In the genomic region with DNA sequence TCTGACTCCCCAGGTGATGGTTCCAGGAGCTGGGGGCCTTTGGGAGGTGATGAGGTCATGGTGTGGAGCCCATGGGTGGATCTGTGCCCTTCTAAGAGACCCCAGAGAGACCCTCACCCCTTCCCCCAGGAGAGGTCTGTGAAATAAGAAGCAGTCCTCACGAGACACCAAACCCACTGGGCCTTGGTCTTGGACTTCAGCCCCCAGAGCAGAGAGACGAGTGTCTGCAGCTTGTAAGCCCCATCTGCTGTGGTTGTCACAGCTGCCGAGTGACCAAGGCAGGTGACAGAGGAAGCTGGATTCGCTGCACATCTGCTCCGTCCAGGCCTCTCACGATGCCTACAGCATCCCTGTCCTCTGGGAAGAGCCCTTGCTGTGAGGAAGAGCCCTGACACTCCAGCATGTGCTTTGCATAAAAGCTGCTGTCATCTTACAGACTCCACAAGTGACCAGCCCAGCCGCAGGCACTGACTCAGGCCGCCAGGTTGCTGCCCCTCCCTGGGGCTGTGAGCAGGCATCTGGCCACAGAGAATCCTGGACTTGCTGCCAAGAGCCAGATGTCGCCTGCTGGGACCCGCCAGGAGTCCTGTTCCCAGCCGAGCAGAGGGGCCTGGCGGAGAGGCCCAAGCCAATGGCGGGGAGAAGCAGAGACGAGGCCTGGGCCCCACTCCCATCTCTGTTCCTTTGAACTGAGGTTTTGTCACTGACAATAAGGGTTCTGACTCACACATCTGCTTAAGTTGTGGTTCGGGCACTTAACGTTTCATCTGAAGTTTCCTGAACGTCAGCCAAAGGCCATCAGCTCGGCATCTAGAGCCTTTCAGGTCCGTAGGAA, we compare ENCODE assay signal across 8 cellular contexts.
DNase-seq lines count a peak whose midpoint lies in the region; ATAC-seq, FAIRE-seq and TF ChIP-seq lines count a peak whose summit lies in the region.

No MANE protein-coding gene starts in this region.

- H2BK12ac ChIP-seq in neuronal stem cell (ENCODE audit: low read length) = peak overlapping the region; percentile 35

- peaks cover 12% of the 10 kb centered on the region for H3K4me1 ChIP-seq in endothelial cell of umbilical vein (ENCODE audit: control insufficient read depth, extremely low read depth, insufficient read depth, low read length)
- H3K4me1 ChIP-seq in neuronal stem cell (ENCODE audit: control insufficient read depth in 2 of 2, insufficient read depth in 1 of 2, low read depth in 1 of 2, low read length in 2 of 2) = peaks cover 5 to 25% of the 10 kb centered on the region in 2 donors
- H3K4me1 ChIP-seq in CD4-positive, alpha-beta memory T cell (ENCODE audit: insufficient read depth, low read length) = no peaks in the 10 kb centered on the region
- peaks cover 0 to 26% (median 6%) of the 10 kb centered on the region in 4 donors for H3K4me1 ChIP-seq in tibial nerve

- intact Hi-C loops in endothelial cell of umbilical vein (cut with micrococcal nuclease) = loop anchor here (2.0 to 5.0 kb wide), 3 partner anchors 49 to 223 kb away; no protein-coding TSS in a partner anchor
- intact Hi-C loops in CD4-positive, alpha-beta memory T cell (cut with micrococcal nuclease) = no loop called here

- H3K27ac Mint-ChIP-seq in CD4-positive, alpha-beta memory T cell = peak overlapping the region in 2 of 7 donors; percentile 7 to 34

- ATAC-seq in HG02885 (IDR thresholded peaks at IDR 0.05; ENCODE audit: poor library complexity, unreplicated experiment) = no peak

- POLR2A ChIA-PET in endothelial cell of umbilical vein (lab: Charles Lee) = no interaction called here
- POLR2A ChIA-PET in CD4-positive, alpha-beta memory T cell (lab: Charles Lee; ENCODE audit: partially characterized antibody) = no interaction called here

- no peaks in the 10 kb centered on the region for H3K27me3 ChIP-seq in endothelial cell of umbilical vein (ENCODE audit: control insufficient read depth in 2 of 2, insufficient read depth in 2 of 2, low read length in 2 of 2)
- H3K27me3 ChIP-seq in neuronal stem cell (ENCODE audit: control insufficient read depth in 3 of 3, insufficient read depth in 3 of 3, low read depth in 1 of 3, low read length in 3 of 3) = no peaks in the 10 kb centered on the region
- H3K27me3 ChIP-seq in CD4-positive, alpha-beta memory T cell (ENCODE audit: insufficient read depth, low read length) = no peaks in the 10 kb centered on the region
- no peaks in the 10 kb centered on the region for H3K27me3 ChIP-seq in tibial nerve

- H2BK5ac ChIP-seq in neuronal stem cell (ENCODE audit: low read length) = no peak overlapping the region

- peak; percentile 8 for FAIRE-seq in endothelial cell of umbilical vein (lab: Jason Lieb, UNC)

- H3K79me2 ChIP-seq in endothelial cell of umbilical vein (ENCODE audit: control insufficient read depth, insufficient read depth, low read length) = no peaks in the 10 kb centered on the region

- no peak for TF ChIP-seq CTCF in endothelial cell of umbilical vein (IDR thresholded peaks at IDR 0.05; ENCODE audit: extremely low read depth in 1 of 2, insufficient read depth in 1 of 2, low read depth in 1 of 2, low read length in 2 of 2)
- TF ChIP-seq CTCF in tibial nerve (IDR thresholded peaks at IDR 0.05) = no peak

- no peaks in the 10 kb centered on the region for H3K9me1 ChIP-seq in endothelial cell of umbilical vein (replicated peaks; ENCODE audit: control insufficient read depth, extremely low read depth, insufficient read depth, low read length)

- TF ChIP-seq POLR2A in endothelial cell of umbilical vein (IDR thresholded peaks at IDR 0.05; ENCODE audit: low read depth, low read length) (no peak), tibial nerve (IDR thresholded peaks at IDR 0.05) (no peak)

- H3K9me3 ChIP-seq in endothelial cell of umbilical vein (replicated peaks; ENCODE audit: control insufficient read depth, insufficient read depth, low read length) (no peaks in the 10 kb centered on the region), neuronal stem cell (replicated peaks in 1 of 2; ENCODE audit: control insufficient read depth in 2 of 2, insufficient read depth in 1 of 2, low read depth in 1 of 2, low read length in 2 of 2) (peaks cover 0 to 9% of the 10 kb centered on the region in 2 donors), tibial nerve (no peaks in the 10 kb centered on the region)
- no peaks in the 10 kb centered on the region for H3K9me3 ChIP-seq in CD4-positive, alpha-beta memory T cell (ENCODE audit: control insufficient read depth in 1 of 2, low read length in 2 of 2)

- H4K91ac ChIP-seq in neuronal stem cell (ENCODE audit: low read depth, low read length, poor library complexity) = peak overlapping the region; percentile 66

- H3K27ac ChIP-seq in endothelial cell of umbilical vein (ENCODE audit: insufficient read depth, low read depth, low read length) (no peak overlapping the region), neuronal stem cell (replicated peaks; ENCODE audit: low read length) (peak overlapping the region; percentile 18), tibial nerve (peak overlapping the region in 1 of 4 donors; percentile 43)
- no peak overlapping the region for H3K27ac ChIP-seq in CD4-positive, alpha-beta memory T cell (ENCODE audit: low read depth, low read length)

- no peak overlapping the region for H3K4me2 ChIP-seq in endothelial cell of umbilical vein (ENCODE audit: insufficient read depth, low read length)
- H3K4me2 ChIP-seq in neuronal stem cell (ENCODE audit: insufficient read depth, low read length, poor library complexity, severe bottlenecking) = no peak overlapping the region

- dilution Hi-C loops in endothelial cell of umbilical vein (cut with MboI; ENCODE audit: extremely low pct_ligation_motif_present, low sequenced_read_pairs) = no loop called here

- H4K8ac ChIP-seq in neuronal stem cell (ENCODE audit: low read depth, low read length) = no peak overlapping the region

- H3K79me1 ChIP-seq in neuronal stem cell (ENCODE audit: low read depth, low read length) = no peaks in the 10 kb centered on the region

- no peaks in the 10 kb centered on the region for H3K4me1 Mint-ChIP-seq in CD4-positive, alpha-beta memory T cell

- H2BK15ac ChIP-seq in neuronal stem cell (ENCODE audit: low read length) = peak overlapping the region; percentile 66

- peaks cover 13 to 18% of the 10 kb centered on the region in 2 donors for H3K27me3 Mint-ChIP-seq in CD4-positive, alpha-beta memory T cell

- H3K4me3 ChIP-seq in endothelial cell of umbilical vein (replicated peaks in 1 of 3; ENCODE audit: insufficient read depth in 1 of 3, low read depth in 1 of 3, low read length in 3 of 3) (no peak overlapping the region), neuronal stem cell (ENCODE audit: low read length in 2 of 2) (no peak overlapping the region), tibial nerve (no peak overlapping the region)
- H3K4me3 ChIP-seq in CD4-positive, alpha-beta memory T cell (ENCODE audit: low read length in 2 of 2) = no peak overlapping the region

- H2AK5ac ChIP-seq in neuronal stem cell (ENCODE audit: low read depth, low read length) = peak overlapping the region; percentile 59

- WGBS in neuronal stem cell (ENCODE audit: extremely low coverage in 2 of 2, insufficient read length in 2 of 2, insufficient replicate concordance in 1 of 2), 2 donors = no CpG with 5 or more reads among the region's 19 CpGs
- 63 to 65% methylated on average over 17 to 19 of the region's 19 CpGs for WGBS in tibial nerve, 2 donors

- H3K14ac ChIP-seq in neuronal stem cell (ENCODE audit: low read length) = no peak overlapping the region

- CTCF ChIA-PET in endothelial cell of umbilical vein (lab: Charles Lee) = interaction anchor here (0.7 to 6.5 kb wide), 10 partner anchors 12 to 158 kb away, joined by 3 to 137 read pairs (median 4); no protein-coding TSS in a partner anchor
- CTCF ChIA-PET in CD4-positive, alpha-beta memory T cell (lab: Charles Lee; ENCODE audit: partially characterized antibody) = no interaction called here

- TF ChIP-seq EP300 in tibial nerve (IDR thresholded peaks at IDR 0.05) = no peak

- H2BK120ac ChIP-seq in neuronal stem cell (ENCODE audit: low read depth, low read length) = no peak overlapping the region

- no peaks in the 10 kb centered on the region for H4K20me1 ChIP-seq in endothelial cell of umbilical vein (replicated peaks; ENCODE audit: control insufficient read depth, extremely low read depth, insufficient read depth, low read length)

- peaks cover 0 to 1% (median 0%) of the 10 kb centered on the region in 8 donors for H3K9me3 Mint-ChIP-seq in CD4-positive, alpha-beta memory T cell

- H3K36me3 Mint-ChIP-seq in CD4-positive, alpha-beta memory T cell = no peaks in the 10 kb centered on the region

- no peaks in the 10 kb centered on the region for H3K36me3 ChIP-seq in endothelial cell of umbilical vein (ENCODE audit: control insufficient read depth in 2 of 2, extremely low read depth in 1 of 2, insufficient read depth in 2 of 2, low read length in 2 of 2)
- no peaks in the 10 kb centered on the region for H3K36me3 ChIP-seq in neuronal stem cell (replicated peaks in 1 of 2; ENCODE audit: control insufficient read depth in 2 of 2, insufficient read depth in 2 of 2, low read length in 2 of 2)
- H3K36me3 ChIP-seq in CD4-positive, alpha-beta memory T cell (ENCODE audit: insufficient read depth, low read length) = no peaks in the 10 kb centered on the region
- no peaks in the 10 kb centered on the region for H3K36me3 ChIP-seq in tibial nerve

- H3K18ac ChIP-seq in neuronal stem cell (ENCODE audit: low read length) = peak overlapping the region; percentile 57

- peak; percentile 92 for DNase-seq in EH (ENCODE audit: low read depth)
- DNase-seq in NCI-H2171 treated with DMSO at 0.1 percent for 48 hours (lab: John Stamatoyannopoulos, UW) = peak; percentile 74
- DNase-seq in endothelial cell of umbilical vein (ENCODE audit: low read depth, low spot score) = no peak
- DNase-seq in neuronal stem cell (ENCODE audit: low spot score) = no peak
- DNase-seq in activated CD4-positive, CD25-positive, alpha-beta regulatory T cell (lab: John Stamatoyannopoulos, UW) = no peak
- DNase-seq in CD4-positive, alpha-beta memory T cell = no peak
- no peak for DNase-seq in tibial nerve (ENCODE audit: low spot score in 2 of 2)

- no peak overlapping the region for H3K4me3 Mint-ChIP-seq in CD4-positive, alpha-beta memory T cell

- no TSS peak for BruUV-seq in endothelial cell of umbilical vein (replicated peaks; lab: Mats Ljungman, UMichigan)

- H3K9ac ChIP-seq in endothelial cell of umbilical vein (replicated peaks; ENCODE audit: extremely low read depth, insufficient read depth, low read length) = no peak overlapping the region
- peak overlapping the region; percentile 63 for H3K9ac ChIP-seq in neuronal stem cell (ENCODE audit: low read depth, low read length, poor library complexity)

- H3K23ac ChIP-seq in neuronal stem cell (ENCODE audit: low read depth, low read length, poor library complexity) = no peak overlapping the region

- no peak overlapping the region for H3K4ac ChIP-seq in neuronal stem cell (ENCODE audit: low read length)

- no peak overlapping the region for H2AFZ ChIP-seq in endothelial cell of umbilical vein (ENCODE audit: low read depth, low read length)
- peak overlapping the region; percentile 74 for H2AFZ ChIP-seq in neuronal stem cell (ENCODE audit: low read length)

TF ChIP-seq in endothelial cell of umbilical vein, 7 proteins besides CTCF, POLR2A, EP300 and RAD21 (continues in another document):
- no peak for TF ChIP-seq JUN (IDR thresholded peaks at IDR 0.05; ENCODE audit: borderline replicate concordance, insufficient read depth, insufficient read length, low read depth)
- no peak for TF ChIP-seq EZH2 (IDR thresholded peaks at IDR 0.05; ENCODE audit: borderline replicate concordance, low read depth, low read length, severe bottlenecking)

Comparison
In these comparisons a context has a peak if more than half of its experiments do, and no peak if none do; other contexts are left out.
1. DNase-seq: peak in EH (single experiment) and NCI-H2171 treated with DMSO at 0.1 percent for 48 hours (single experiment); none in endothelial cell of umbilical vein (single experiment), neuronal stem cell (single experiment), activated CD4-positive, CD25-positive, alpha-beta regulatory T cell (0 of 4), CD4-positive, alpha-beta memory T cell (0 of 5) and tibial nerve (0 of 2).